In the genomic region with DNA sequence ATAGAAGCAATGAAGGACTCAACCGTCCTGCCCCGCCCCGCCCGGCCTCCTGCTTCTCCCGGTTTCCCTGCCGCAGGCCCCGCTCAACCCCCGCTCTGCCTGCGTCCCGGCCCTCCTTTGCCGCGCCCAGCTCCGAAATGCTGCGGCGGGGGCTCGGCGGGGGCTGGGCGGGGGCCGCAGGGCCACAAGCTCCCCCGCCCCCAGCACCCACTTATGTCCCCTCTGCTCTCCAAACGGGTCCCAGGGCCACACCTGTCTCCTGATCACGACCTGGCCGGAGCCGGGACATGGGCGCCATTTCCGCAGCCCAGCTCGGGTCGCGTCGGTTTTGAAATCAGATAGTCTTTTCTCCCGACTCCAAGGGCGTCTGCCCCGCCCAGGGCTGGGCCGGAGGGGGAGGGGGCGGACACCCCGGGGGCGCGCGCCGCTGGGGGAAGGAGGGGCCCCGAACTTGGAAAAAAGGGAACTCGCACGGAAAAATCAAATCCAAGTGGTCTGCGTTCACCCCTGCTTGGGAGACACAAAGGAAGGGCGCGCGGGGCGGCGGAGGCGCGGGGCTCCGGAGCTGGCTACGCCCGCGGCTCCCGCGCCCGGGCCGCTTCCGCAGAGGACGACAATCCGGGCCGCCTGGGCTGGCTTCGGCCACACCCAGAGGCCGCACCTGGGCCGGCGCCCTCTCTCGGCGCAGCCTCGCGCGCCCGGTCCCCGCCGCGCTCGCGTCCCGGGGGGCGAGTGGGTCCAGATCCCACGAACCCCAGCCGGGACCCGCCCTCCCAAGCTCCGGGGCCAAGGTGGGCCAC, we compare ENCODE assay signal across 8 cellular contexts.
A peak's percentile ranks its signal among the peaks of the same experiment; 100 is the strongest.
DNase-seq lines count a peak whose midpoint lies in the region; ATAC-seq and TF ChIP-seq lines count a peak whose summit lies in the region.

No MANE protein-coding gene starts in this region.

- H3K4me1 ChIP-seq in tibial nerve = peaks cover 0 to 15% (median 7%) of the 10 kb centered on the region in 4 donors

- no peaks in the 10 kb centered on the region for H3K27me3 ChIP-seq in tibial nerve

- no peaks in the 10 kb centered on the region for H3K36me3 ChIP-seq in tibial nerve

- peak; percentile 59 for ATAC-seq in GM18909 (IDR thresholded peaks at IDR 0.05; ENCODE audit: poor library complexity, unreplicated experiment)
- peak; percentile 73 for ATAC-seq in omental fat pad (ENCODE audit: low FRiP score)

- peak overlapping the region; percentile 98 to 100 (median 98) for H3K27ac ChIP-seq in tibial nerve

- H3K4me3 ChIP-seq in tibial nerve = peak overlapping the region; percentile 57 to 87 (median 86)

- peak in 1 of 2 donors; percentile 71 for TF ChIP-seq EP300 in tibial nerve (IDR thresholded peaks at IDR 0.05)

- 0 to 1% methylated on average over 65 to 70 of the region's 84 CpGs for WGBS in tibial nerve, 2 donors

- TF ChIP-seq CTCF in omental fat pad (IDR thresholded peaks at IDR 0.05) = no peak
- peak in 3 of 5 experiments; percentile 6 to 17 (median 10) for TF ChIP-seq CTCF in tibial nerve (IDR thresholded peaks at IDR 0.05)

- H3K9me3 ChIP-seq in tibial nerve = no peaks in the 10 kb centered on the region

- DNase-seq in AML-193 (lab: John Stamatoyannopoulos, UW) (peak; percentile 43 to 64), HPDE6-E6E7 (ENCODE audit: extremely low spot score) (peak; percentile 43), RPMI8226 (peak; percentile 79), germinal center (ENCODE audit: low spot score) (peak; percentile 55), omental fat pad (ENCODE audit: low spot score) (peak; percentile 32), tibial nerve (ENCODE audit: low spot score in 2 of 2) (peak; percentile 46 to 63)
- peak; percentile 51 for DNase-seq in activated naive CD4-positive, alpha-beta T cell treated with Interleukin-2 at 50 U/mL for 16 hours

- TF ChIP-seq POLR2A in tibial nerve (IDR thresholded peaks at IDR 0.05) = peak in 1 of 2 donors; percentile 23

Comparison
In these comparisons a context has a peak if more than half of its experiments do, and no peak if none do; other contexts are left out.
1. Peak in every context shown above with its lines: DNase-seq, ATAC-seq, H3K4me3 ChIP-seq and H3K27ac ChIP-seq.
2. CTCF ChIP-seq: peak in tibial nerve (3 of 5); none in omental fat pad (0 of 3).